ENCODE assay signal across 1 cellular context in genomic region chr9:32968101-32969011, GRCh38.
TF ChIP-seq lines count a peak whose summit lies in the region.

No MANE protein-coding gene starts in this region.

TF ChIP-seq in GM12878, 131 proteins besides CTCF, POLR2A, EP300 and RAD21 (continued from another document):
- TF ChIP-seq ZBTB11 (CRISPR knock-in tag; IDR thresholded peaks at IDR 0.05) (no peak), CREM (IDR thresholded peaks at IDR 0.05; ENCODE audit: low read depth) (no peak)
